9 cellular contexts compared by ENCODE assay signal in the genomic region with DNA sequence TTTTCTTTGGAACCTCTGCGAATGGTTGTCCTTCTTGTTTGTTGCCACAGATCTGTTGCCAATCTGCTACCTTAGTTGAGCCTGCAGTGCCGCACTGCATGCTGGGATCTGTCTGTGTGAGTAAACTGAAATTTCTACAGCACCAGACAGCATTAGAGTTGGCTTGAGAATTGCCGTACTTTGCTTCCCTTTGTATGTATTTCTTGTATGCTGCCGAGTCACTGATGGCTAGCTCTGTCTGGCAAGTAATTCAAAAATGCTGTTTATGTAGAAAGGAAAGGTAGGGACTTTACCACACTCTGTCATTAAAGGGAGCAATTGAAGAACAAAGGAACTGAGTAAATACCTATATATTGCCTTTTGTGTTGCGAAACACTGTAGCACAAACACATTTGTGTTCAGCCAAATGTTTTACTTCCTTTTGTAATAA.
DNase-seq lines count a peak whose midpoint lies in the region; ATAC-seq, FAIRE-seq and TF ChIP-seq lines count a peak whose summit lies in the region.
"Had no signal": no experiment of that assay in that cellular context is flagged by ENCODE, and none has a peak within 500 bp of the region (broad histone marks: within the 10 kb centered on the region; RNA-seq: fewer than 3 reads in every experiment).

No MANE protein-coding gene starts in this region.

- TF ChIP-seq POLR2A in esophagus muscularis mucosa (IDR thresholded peaks at IDR 0.05; ENCODE audit: low read depth), result no peak

- no peaks in the 10 kb centered on the region for H3K36me3 ChIP-seq in esophagus muscularis mucosa
- no peaks in the 10 kb centered on the region for H3K36me3 ChIP-seq in pancreas

- no peaks in the 10 kb centered on the region for H3K9me3 ChIP-seq in esophagus muscularis mucosa
- no peaks in the 10 kb centered on the region for H3K9me3 ChIP-seq in pancreas

- TF ChIP-seq EP300 in esophagus muscularis mucosa (IDR thresholded peaks at IDR 0.05), result no peak

- FAIRE-seq in D721Med (lab: Jason Lieb, UNC), result peak; percentile 48
- FAIRE-seq in pancreas (lab: Jason Lieb, UNC), result no peak

- H3K27me3 ChIP-seq in esophagus muscularis mucosa (no peaks in the 10 kb centered on the region), pancreas (no peaks in the 10 kb centered on the region)

- H3K27ac ChIP-seq in esophagus muscularis mucosa (replicated peaks in 1 of 4) (peak overlapping the region; percentile 49 to 61 (median 50)), pancreas (peak overlapping the region in 2 of 4 donors; percentile 9 to 64)

- H3K4me3 ChIP-seq in esophagus muscularis mucosa (peak overlapping the region; percentile 42 to 53 (median 48)), pancreas (peak overlapping the region in 2 of 4 donors; percentile 26 to 28)

- DNase-seq in D721Med (ENCODE audit: insufficient read length, low spot score) (no peak), NCI-H460 (ENCODE audit: extremely low read depth, low read depth) (peak; percentile 85), esophagus muscularis mucosa (ENCODE audit: extremely low spot score) (no peak), pancreas (peak; percentile 48 to 76 (median 58)), NAMALWA (ENCODE audit: low spot score) (no peak), NOMO-1 treated with dmso at 0.1 percent for 144 hours (lab: John Stamatoyannopoulos, UW; ENCODE audit: unreplicated experiment) (no peak), KBM-7 (no peak), RKO (ENCODE audit: low spot score) (no peak)
- DNase-seq: activated B cell treated with CpG ODN at 0.5 μM for 24 hours had no signal

- in situ Hi-C loops in KBM-7 (cut with MboI; ENCODE audit: low pct_unique_long_range_greater_than_20kb, low sequenced_read_pairs), result no loop called here

- H3K4me1 ChIP-seq in esophagus muscularis mucosa (peaks cover 11 to 25% (median 20%) of the 10 kb centered on the region in 4 donors), pancreas (peaks cover 0 to 7% (median 3%) of the 10 kb centered on the region in 3 donors)

- peak; percentile 83 to 93 (median 90) for ATAC-seq in pancreas

- TF ChIP-seq CTCF in D721Med (IDR thresholded peaks at IDR 0.05; ENCODE audit: insufficient read depth, missing control alignments) (no peak), esophagus muscularis mucosa (IDR thresholded peaks at IDR 0.05) (no peak), pancreas (IDR thresholded peaks at IDR 0.05) (no peak)

- WGBS in esophagus muscularis mucosa, result 25% methylated on average over 5 of the region's 5 CpGs
- 13 to 17% methylated on average over 5 of the region's 5 CpGs for WGBS in pancreas, 2 donors

- intact Hi-C loops in esophagus muscularis mucosa (cut with DNase I), result no loop called here
- intact Hi-C loops in pancreas (cut with DNase I), result no loop called here

Comparison
In these comparisons a context has a peak if more than half of its experiments do, and no peak if none do; other contexts are left out.
1. DNase-seq: peak in NCI-H460 (single experiment) and pancreas (6 of 6); none in D721Med (single experiment), esophagus muscularis mucosa (single experiment), NAMALWA (single experiment), NOMO-1 treated with dmso at 0.1 percent for 144 hours (single experiment), KBM-7 (single experiment) and RKO (single experiment).